Comparison of ENCODE assay signal across 8 cellular contexts in genomic region chr3:171347017-171347979, GRCh38.
DNase-seq lines count a peak whose midpoint lies in the region; ATAC-seq and TF ChIP-seq lines count a peak whose summit lies in the region.

No MANE protein-coding gene starts in this region.

- TF ChIP-seq CTCF in natural killer cell (IDR thresholded peaks at IDR 0.05), result no peak

- peak; percentile 82 for ATAC-seq in GM19463 (IDR thresholded peaks at IDR 0.05; ENCODE audit: unreplicated experiment)
- peak; percentile 67 for ATAC-seq in HG03457 (IDR thresholded peaks at IDR 0.05; ENCODE audit: unreplicated experiment)
- ATAC-seq in natural killer cell, result peak; percentile 30 to 36 (median 35)

- peaks cover 0 to 2% of the 10 kb centered on the region in 2 donors for H3K9me3 Mint-ChIP-seq in natural killer cell
- peaks cover 17% of the 10 kb centered on the region for H3K9me3 Mint-ChIP-seq in activated T-helper 1 cell treated with anti-CD3 and anti-CD28 coated beads, Interleukin-12 subunit alpha, Interleukin-12 subunit beta, Interleukin-2, Interleukin-4 antibody, amounts not matched to agents 30 ng/mL and 10 ng/mL and 1 ng/mL, durations not matched to agents 14 hours and 24 hours and 36 hours

- intact Hi-C loops in natural killer cell (cut with micrococcal nuclease), result no loop called here
- intact Hi-C loops in activated T-helper 1 cell treated with anti-CD3 and anti-CD28 coated beads, Interleukin-12 subunit alpha, Interleukin-12 subunit beta, Interleukin-2, Interleukin-4 antibody, amounts not matched to agents 30 ng/mL and 10 ng/mL and 1 ng/mL, durations not matched to agents 14 hours and 24 hours and 36 hours (cut with micrococcal nuclease), result no loop called here

- H3K4me1 Mint-ChIP-seq in natural killer cell, result peaks cover 80 to 95% of the 10 kb centered on the region in 2 donors
- H3K4me1 Mint-ChIP-seq in activated T-helper 1 cell treated with anti-CD3 and anti-CD28 coated beads, Interleukin-12 subunit alpha, Interleukin-12 subunit beta, Interleukin-2, Interleukin-4 antibody, amounts not matched to agents 30 ng/mL and 10 ng/mL and 1 ng/mL, durations not matched to agents 14 hours and 24 hours and 36 hours (ENCODE audit: low read depth), result peaks cover 33% of the 10 kb centered on the region

- H3K27me3 Mint-ChIP-seq in natural killer cell (ENCODE audit: low read depth in 2 of 2), result no peaks in the 10 kb centered on the region
- H3K27me3 Mint-ChIP-seq in activated T-helper 1 cell treated with anti-CD3 and anti-CD28 coated beads, Interleukin-12 subunit alpha, Interleukin-12 subunit beta, Interleukin-2, Interleukin-4 antibody, amounts not matched to agents 30 ng/mL and 10 ng/mL and 1 ng/mL, durations not matched to agents 14 hours and 24 hours and 36 hours (ENCODE audit: insufficient read depth), result no peaks in the 10 kb centered on the region

- DNase-seq in EH (ENCODE audit: low read depth) (peak; percentile 43), astrocyte of the hippocampus (ENCODE audit: low read depth, low spot score) (peak; percentile 62), natural killer cell (no peak), DMS114 treated with DMSO at 0.1 percent for 48 hours (lab: John Stamatoyannopoulos, UW; ENCODE audit: unreplicated experiment) (no peak)
- no peak for DNase-seq in activated T-helper 1 cell treated with anti-CD3 and anti-CD28 coated beads, Interleukin-12 subunit alpha, Interleukin-12 subunit beta, Interleukin-2, Interleukin-4 antibody, amounts not matched to agents 30 ng/mL and 10 ng/mL and 1 ng/mL, durations not matched to agents 14 hours and 24 hours and 36 hours (ENCODE audit: low spot score)
- DNase-seq in stimulated activated CD4-positive, alpha-beta T cell treated with anti-CD3 and anti-CD28 coated beads, Interleukin-2, amount 100 ng/mL, for 48 hours, result no peak

- H3K27ac Mint-ChIP-seq in natural killer cell, result peak overlapping the region; percentile 24 to 76
- no peak overlapping the region for H3K27ac Mint-ChIP-seq in activated T-helper 1 cell treated with anti-CD3 and anti-CD28 coated beads, Interleukin-12 subunit alpha, Interleukin-12 subunit beta, Interleukin-2, Interleukin-4 antibody, amounts not matched to agents 30 ng/mL and 10 ng/mL and 1 ng/mL, durations not matched to agents 14 hours and 24 hours and 36 hours

- H3K4me3 Mint-ChIP-seq in natural killer cell, result no peak overlapping the region
- H3K4me3 Mint-ChIP-seq in activated T-helper 1 cell treated with anti-CD3 and anti-CD28 coated beads, Interleukin-12 subunit alpha, Interleukin-12 subunit beta, Interleukin-2, Interleukin-4 antibody, amounts not matched to agents 30 ng/mL and 10 ng/mL and 1 ng/mL, durations not matched to agents 14 hours and 24 hours and 36 hours, result no peak overlapping the region

- H3K36me3 Mint-ChIP-seq in natural killer cell, result no peaks in the 10 kb centered on the region
- peaks cover 14% of the 10 kb centered on the region for H3K36me3 Mint-ChIP-seq in activated T-helper 1 cell treated with anti-CD3 and anti-CD28 coated beads, Interleukin-12 subunit alpha, Interleukin-12 subunit beta, Interleukin-2, Interleukin-4 antibody, amounts not matched to agents 30 ng/mL and 10 ng/mL and 1 ng/mL, durations not matched to agents 14 hours and 24 hours and 36 hours (ENCODE audit: low read depth)

Comparison
In these comparisons a context has a peak if more than half of its experiments do, and no peak if none do; other contexts are left out.
1. DNase-seq: peak in EH (single experiment) and astrocyte of the hippocampus (single experiment); none in natural killer cell (single experiment), activated T-helper 1 cell treated with anti-CD3 and anti-CD28 coated beads, Interleukin-12 subunit alpha, Interleukin-12 subunit beta, Interleukin-2, Interleukin-4 antibody, amounts not matched to agents 30 ng/mL and 10 ng/mL and 1 ng/mL, durations not matched to agents 14 hours and 24 hours and 36 hours (single experiment), DMS114 treated with DMSO at 0.1 percent for 48 hours (single experiment) and stimulated activated CD4-positive, alpha-beta T cell treated with anti-CD3 and anti-CD28 coated beads, Interleukin-2, amount 100 ng/mL, for 48 hours (0 of 2).
2. Peak in every context shown above with its lines, with median percentiles within 50 percentile points of each other: ATAC-seq.